Comparison of ENCODE assay signal across 3 cellular contexts in the genomic region with DNA sequence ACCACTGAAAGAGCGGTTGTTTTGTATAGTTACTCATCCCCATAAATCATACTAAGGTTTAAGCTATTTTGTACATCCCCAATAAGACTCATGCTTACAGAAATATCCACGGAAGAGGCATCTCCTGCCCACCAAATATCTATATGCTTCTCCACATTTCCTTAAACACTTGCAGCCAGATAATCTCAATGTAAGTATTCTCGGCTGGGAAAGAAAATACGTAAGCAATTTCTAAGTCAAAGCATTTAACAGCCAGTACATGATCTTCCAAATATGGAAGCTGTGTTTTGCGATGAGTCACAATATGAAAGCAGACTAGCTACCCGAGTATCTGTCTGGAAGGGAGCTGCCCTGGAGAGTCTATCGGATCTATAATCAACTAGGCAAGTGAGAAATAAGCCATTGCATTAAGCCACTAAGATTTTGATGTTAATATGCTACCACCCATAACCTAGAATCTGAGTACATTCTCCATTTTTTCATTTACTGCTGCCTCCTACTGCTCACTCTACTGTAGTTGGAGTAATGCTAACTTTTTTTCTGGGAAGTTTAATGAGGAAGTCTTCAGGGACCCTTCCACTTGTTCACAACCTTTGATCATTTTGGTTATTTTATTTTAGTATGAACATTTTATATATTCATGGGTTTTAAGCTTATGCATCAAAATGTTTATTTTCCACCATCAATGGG.
TF ChIP-seq lines count a peak whose summit lies in the region.

No MANE protein-coding gene starts in this region.

TF ChIP-seq in HEK293, 187 proteins besides CTCF, POLR2A, EP300 and RAD21:
- TF ChIP-seq ZNF394 (tag by site-specific recombination; IDR thresholded peaks at IDR 0.05; ENCODE audit: borderline replicate concordance) (peak; percentile 66; the same call in 1 of the 2 replicates), ZBTB48 (tag by site-specific recombination; IDR thresholded peaks at IDR 0.05) (no peak)

TF ChIP-seq in SK-N-SH treated with all-trans-retinoic acid at 6 μM for 48 hours, 23 proteins besides CTCF, POLR2A, EP300 and RAD21:
- TF ChIP-seq, protein P1, sequence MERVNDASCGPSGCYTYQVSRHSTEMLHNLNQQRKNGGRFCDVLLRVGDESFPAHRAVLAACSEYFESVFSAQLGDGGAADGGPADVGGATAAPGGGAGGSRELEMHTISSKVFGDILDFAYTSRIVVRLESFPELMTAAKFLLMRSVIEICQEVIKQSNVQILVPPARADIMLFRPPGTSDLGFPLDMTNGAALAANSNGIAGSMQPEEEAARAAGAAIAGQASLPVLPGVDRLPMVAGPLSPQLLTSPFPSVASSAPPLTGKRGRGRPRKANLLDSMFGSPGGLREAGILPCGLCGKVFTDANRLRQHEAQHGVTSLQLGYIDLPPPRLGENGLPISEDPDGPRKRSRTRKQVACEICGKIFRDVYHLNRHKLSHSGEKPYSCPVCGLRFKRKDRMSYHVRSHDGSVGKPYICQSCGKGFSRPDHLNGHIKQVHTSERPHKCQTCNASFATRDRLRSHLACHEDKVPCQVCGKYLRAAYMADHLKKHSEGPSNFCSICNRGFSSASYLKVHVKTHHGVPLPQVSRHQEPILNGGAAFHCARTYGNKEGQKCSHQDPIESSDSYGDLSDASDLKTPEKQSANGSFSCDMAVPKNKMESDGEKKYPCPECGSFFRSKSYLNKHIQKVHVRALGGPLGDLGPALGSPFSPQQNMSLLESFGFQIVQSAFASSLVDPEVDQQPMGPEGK (CRISPR knock-in tag; IDR thresholded peaks at IDR 0.05; ENCODE audit: borderline replicate concordance), result no peak
- TF ChIP-seq ZC3H10 (CRISPR knock-in tag; IDR thresholded peaks at IDR 0.05), result no peak
- no peak for TF ChIP-seq ZNF8 (CRISPR knock-in tag; IDR thresholded peaks at IDR 0.05)
- no peak for TF ChIP-seq ARNTL (CRISPR knock-in tag; IDR thresholded peaks at IDR 0.05; ENCODE audit: borderline replicate concordance, low read depth)
- no peak for TF ChIP-seq TCF4 (CRISPR knock-in tag; IDR thresholded peaks at IDR 0.05; ENCODE audit: borderline replicate concordance)

TF ChIP-seq in HepG2, 621 proteins besides CTCF, POLR2A, EP300 and RAD21:
- TF ChIP-seq NFIC (IDR thresholded peaks at IDR 0.05; ENCODE audit: low read length), result no peak
- TF ChIP-seq, protein P2, sequence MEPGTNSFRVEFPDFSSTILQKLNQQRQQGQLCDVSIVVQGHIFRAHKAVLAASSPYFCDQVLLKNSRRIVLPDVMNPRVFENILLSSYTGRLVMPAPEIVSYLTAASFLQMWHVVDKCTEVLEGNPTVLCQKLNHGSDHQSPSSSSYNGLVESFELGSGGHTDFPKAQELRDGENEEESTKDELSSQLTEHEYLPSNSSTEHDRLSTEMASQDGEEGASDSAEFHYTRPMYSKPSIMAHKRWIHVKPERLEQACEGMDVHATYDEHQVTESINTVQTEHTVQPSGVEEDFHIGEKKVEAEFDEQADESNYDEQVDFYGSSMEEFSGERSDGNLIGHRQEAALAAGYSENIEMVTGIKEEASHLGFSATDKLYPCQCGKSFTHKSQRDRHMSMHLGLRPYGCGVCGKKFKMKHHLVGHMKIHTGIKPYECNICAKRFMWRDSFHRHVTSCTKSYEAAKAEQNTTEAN (CRISPR knock-in tag; conservative IDR thresholded peaks at IDR 0.05), result no peak
- no peak for TF ChIP-seq ZNF672 (CRISPR knock-in tag; IDR thresholded peaks at IDR 0.05)
